9 cellular contexts compared by ENCODE assay signal in genomic region chr1:243598433-243598832, GRCh38.
A peak's percentile ranks its signal among the peaks of the same experiment; 100 is the strongest.
DNase-seq lines count a peak whose midpoint lies in the region; ATAC-seq, FAIRE-seq and TF ChIP-seq lines count a peak whose summit lies in the region.
"Had no signal": no experiment of that assay in that cellular context is flagged by ENCODE, and none has a peak within 500 bp of the region (broad histone marks: within the 10 kb centered on the region; RNA-seq: fewer than 3 reads in every experiment).

No MANE protein-coding gene starts in this region.

- no peak overlapping the region for H3K27ac ChIP-seq in A673 (ENCODE audit: low read depth, low read length, poor library complexity, severe bottlenecking)
- no peak overlapping the region for H3K27ac ChIP-seq in heart left ventricle
- H3K27ac ChIP-seq: SJSA1 had no signal

- DNase-seq in activated naive CD4-positive, alpha-beta T cell treated with Interleukin-2 at 50 U/mL for 16 hours = peak; percentile 19
- no peak for DNase-seq in activated naive CD4-positive, alpha-beta T cell treated with anti-CD3 and anti-CD28 coated beads, Interleukin-2, amount 50 U/mL, for 16 hours
- DNase-seq in NOMO-1 treated with dmso at 0.1 percent for 144 hours (lab: John Stamatoyannopoulos, UW; ENCODE audit: unreplicated experiment) = peak; percentile 36
- DNase-seq in bronchial epithelial cell (ENCODE audit: low read depth) = peak; percentile 97
- peak; percentile 36 for DNase-seq in stimulated activated naive B cell treated with anti-CD40 and anti-IgM and Interleukin-4, amounts not matched to agents 10 μg/mL and 1 μg/mL and 100 μg/mL, for 72 hours
- no peak for DNase-seq in A673 (ENCODE audit: low spot score)
- no peak for DNase-seq in amygdala (lab: John Stamatoyannopoulos, UW)
- no peak for DNase-seq in heart left ventricle

- H3K4me3 Mint-ChIP-seq in stimulated activated naive B cell treated with anti-CD40 and anti-IgM and Interleukin-4, amounts not matched to agents 10 μg/mL and 1 μg/mL and 100 μg/mL, for 72 hours = no peak overlapping the region

- H3K4me1 ChIP-seq in A673 (ENCODE audit: insufficient read depth, low read length, poor library complexity, severe bottlenecking) = no peaks in the 10 kb centered on the region
- H3K4me1 ChIP-seq in heart left ventricle = peaks cover 0 to 29% (median 0%) of the 10 kb centered on the region in 12 donors

- H3K36me3 ChIP-seq in bronchial epithelial cell (ENCODE audit: control insufficient read depth, insufficient read depth, low read length) = no peaks in the 10 kb centered on the region
- H3K36me3 ChIP-seq in A673 (ENCODE audit: insufficient read depth, low read length, poor library complexity, severe bottlenecking) = no peaks in the 10 kb centered on the region
- H3K36me3 ChIP-seq in heart left ventricle = peaks cover 0 to 9% (median 0%) of the 10 kb centered on the region in 9 donors

- POLR2A ChIA-PET in A673 (lab: Charles Lee; ENCODE audit: low non-redundant PET) = no interaction called here

- no TSS peak for BruUV-seq in A673 (replicated peaks; lab: Mats Ljungman, UMichigan)

- FAIRE-seq in bronchial epithelial cell (lab: Jason Lieb, UNC) = no peak

- H3K9me3 ChIP-seq in A673 (ENCODE audit: low read depth, low read length, poor library complexity, severe bottlenecking) = no peaks in the 10 kb centered on the region
- H3K9me3 ChIP-seq in heart left ventricle = peaks cover 0 to 25% (median 9%) of the 10 kb centered on the region in 12 donors
- H3K9me3 ChIP-seq: SJSA1 had no signal

- H3K27ac Mint-ChIP-seq in stimulated activated naive B cell treated with anti-CD40 and anti-IgM and Interleukin-4, amounts not matched to agents 10 μg/mL and 1 μg/mL and 100 μg/mL, for 72 hours = no peak overlapping the region

- CTCF ChIA-PET in A673 (lab: Charles Lee) = no interaction called here

- no peak overlapping the region for H3K4me3 ChIP-seq in bronchial epithelial cell (ENCODE audit: low read depth, low read length)
- no peak overlapping the region for H3K4me3 ChIP-seq in A673 (ENCODE audit: low read depth, low read length, poor library complexity, severe bottlenecking)
- no peak overlapping the region for H3K4me3 ChIP-seq in heart left ventricle
- H3K4me3 ChIP-seq: SJSA1 had no signal

- TF ChIP-seq POLR2A in heart left ventricle (IDR thresholded peaks at IDR 0.05) = no peak

- peak; percentile 94 to 96 for ATAC-seq in stimulated activated naive B cell treated with anti-CD40 and anti-IgM and Interleukin-4, amounts not matched to agents 10 μg/mL and 1 μg/mL and 100 μg/mL, for 72 hours (replicated peaks)
- no peak for ATAC-seq in heart left ventricle

- TF ChIP-seq CTCF in bronchial epithelial cell (IDR thresholded peaks at IDR 0.05; ENCODE audit: insufficient read depth, low read length, severe bottlenecking) (no peak), A673 (conservative IDR thresholded peaks at IDR 0.05; ENCODE audit: low read depth, low read length) (no peak), heart left ventricle (IDR thresholded peaks at IDR 0.05) (no peak)

- intact Hi-C loops in A673 (cut with micrococcal nuclease; ENCODE audit: unreplicated experiment) (no loop called here), heart left ventricle (cut with DNase I) (no loop called here)

- H3K27me3 ChIP-seq in bronchial epithelial cell (ENCODE audit: control insufficient read depth, insufficient read depth, low read length) (no peaks in the 10 kb centered on the region), A673 (replicated peaks; ENCODE audit: insufficient read depth, low read depth, low read length, poor library complexity) (no peaks in the 10 kb centered on the region), heart left ventricle (no peaks in the 10 kb centered on the region)
- H3K27me3 ChIP-seq: SJSA1 had no signal

- no peaks in the 10 kb centered on the region for H3K27me3 Mint-ChIP-seq in stimulated activated naive B cell treated with anti-CD40 and anti-IgM and Interleukin-4, amounts not matched to agents 10 μg/mL and 1 μg/mL and 100 μg/mL, for 72 hours

- peaks cover 0 to 7% of the 10 kb centered on the region in 2 donors for H3K9me3 Mint-ChIP-seq in stimulated activated naive B cell treated with anti-CD40 and anti-IgM and Interleukin-4, amounts not matched to agents 10 μg/mL and 1 μg/mL and 100 μg/mL, for 72 hours

- peaks cover 17 to 34% of the 10 kb centered on the region in 2 donors for H3K36me3 Mint-ChIP-seq in stimulated activated naive B cell treated with anti-CD40 and anti-IgM and Interleukin-4, amounts not matched to agents 10 μg/mL and 1 μg/mL and 100 μg/mL, for 72 hours

- WGBS in heart left ventricle, 4 donors = 34 to 56% (median 41%) methylated on average over 2 of the region's 2 CpGs

- H3K4me1 Mint-ChIP-seq in stimulated activated naive B cell treated with anti-CD40 and anti-IgM and Interleukin-4, amounts not matched to agents 10 μg/mL and 1 μg/mL and 100 μg/mL, for 72 hours = peaks cover 18 to 24% of the 10 kb centered on the region in 2 donors

Comparison
In these comparisons a context has a peak if more than half of its experiments do, and no peak if none do; other contexts are left out.
1. DNase-seq: peak in activated naive CD4-positive, alpha-beta T cell treated with Interleukin-2 at 50 U/mL for 16 hours (single experiment), NOMO-1 treated with dmso at 0.1 percent for 144 hours (single experiment), bronchial epithelial cell (single experiment) and stimulated activated naive B cell treated with anti-CD40 and anti-IgM and Interleukin-4, amounts not matched to agents 10 μg/mL and 1 μg/mL and 100 μg/mL, for 72 hours (single experiment); none in activated naive CD4-positive, alpha-beta T cell treated with anti-CD3 and anti-CD28 coated beads, Interleukin-2, amount 50 U/mL, for 16 hours (single experiment), A673 (single experiment), amygdala (0 of 56) and heart left ventricle (0 of 5).
2. ATAC-seq: peak in stimulated activated naive B cell treated with anti-CD40 and anti-IgM and Interleukin-4, amounts not matched to agents 10 μg/mL and 1 μg/mL and 100 μg/mL, for 72 hours (2 of 2); none in heart left ventricle (0 of 4).